ENCODE assay signal across 13 cellular contexts in genomic region chr7:30795161-30795943, GRCh38. TPM values are rescaled to one million over a fixed set of nuclear protein-coding genes. Genes with fewer than 3 reads are reported as not detected.
DNase-seq lines count a peak whose midpoint lies in the region; ATAC-seq and TF ChIP-seq lines count a peak whose summit lies in the region.
"Had no signal": no experiment of that assay in that cellular context is flagged by ENCODE, and none has a peak within 500 bp of the region (broad histone marks: within the 10 kb centered on the region; RNA-seq: fewer than 3 reads in every experiment).

No MANE protein-coding gene starts in this region.

- TF ChIP-seq CTCF in GM12864 (IDR thresholded peaks at IDR 0.05; ENCODE audit: low read depth, low read length, missing control alignments) = peak; percentile 12
- no peak for TF ChIP-seq CTCF in esophagus muscularis mucosa (IDR thresholded peaks at IDR 0.05)

- no peak overlapping the region for H3K9ac ChIP-seq in skeletal muscle tissue (ENCODE audit: low read depth in 1 of 3, low read length in 3 of 3)

- peak overlapping the region; percentile 74 to 82 (median 80) for H3K27ac ChIP-seq in esophagus muscularis mucosa (replicated peaks in 1 of 4)
- peak overlapping the region; percentile 25 for H3K27ac ChIP-seq in skeletal muscle tissue (ENCODE audit: low read depth, low read length)

- intact Hi-C loops in esophagus muscularis mucosa (cut with DNase I) (no loop called here), posterior cingulate gyrus (cut with DNase I) (no loop called here)

- no peak for TF ChIP-seq EP300 in esophagus muscularis mucosa (IDR thresholded peaks at IDR 0.05)

- ATAC-seq in HG02588 (IDR thresholded peaks at IDR 0.05; ENCODE audit: unreplicated experiment) (peak; percentile 21), GM21381 (IDR thresholded peaks at IDR 0.05; ENCODE audit: unreplicated experiment) (no peak)

- no peaks in the 10 kb centered on the region for H3K27me3 ChIP-seq in esophagus muscularis mucosa
- no peaks in the 10 kb centered on the region for H3K27me3 ChIP-seq in skeletal muscle tissue (ENCODE audit: control insufficient read depth in 3 of 3, insufficient read depth in 3 of 3, low read length in 3 of 3)

- H3K36me3 ChIP-seq in esophagus muscularis mucosa = peaks cover 12 to 40% (median 24%) of the 10 kb centered on the region in 4 donors
- peaks cover 2 to 8% (median 6%) of the 10 kb centered on the region in 3 donors for H3K36me3 ChIP-seq in skeletal muscle tissue (ENCODE audit: control insufficient read depth in 3 of 3, insufficient read depth in 3 of 3, low read length in 3 of 3)

- no peak for TF ChIP-seq POLR2A in esophagus muscularis mucosa (IDR thresholded peaks at IDR 0.05; ENCODE audit: low read depth)

- H3K4me1 ChIP-seq in esophagus muscularis mucosa (peaks cover 27 to 78% (median 56%) of the 10 kb centered on the region in 4 donors), skeletal muscle tissue (ENCODE audit: control insufficient read depth in 3 of 3, insufficient read depth in 3 of 3, low read length in 3 of 3) (peaks cover 20 to 34% (median 25%) of the 10 kb centered on the region in 3 donors)

- H3K9me3 ChIP-seq in esophagus muscularis mucosa (no peaks in the 10 kb centered on the region), skeletal muscle tissue (ENCODE audit: control insufficient read depth in 3 of 3, low read length in 3 of 3) (no peaks in the 10 kb centered on the region)

- WGBS in esophagus muscularis mucosa = 68% methylated on average over 2 of the region's 2 CpGs

- no peak overlapping the region for H3K4me3 ChIP-seq in GM12864 (ENCODE audit: low read depth, low read length)
- H3K4me3 ChIP-seq in esophagus muscularis mucosa = no peak overlapping the region
- H3K4me3 ChIP-seq in skeletal muscle tissue (ENCODE audit: low read length in 3 of 3) = no peak overlapping the region

- DNase-seq in GM12864 (ENCODE audit: low read depth) (no peak), esophagus muscularis mucosa (ENCODE audit: extremely low spot score) (peak; percentile 89), NCI-H2029 treated with DMSO at 0.1 percent for 48 hours (lab: John Stamatoyannopoulos, UW) (no peak), SHP77 treated with DMSO at 0.1 percent for 48 hours (lab: John Stamatoyannopoulos, UW) (no peak), posterior cingulate gyrus (no peak)
- DNase-seq: activated CD4-positive, alpha-beta T cell treated with anti-CD3 and anti-CD28 coated beads, Interleukin-2, amount 50 U/mL, for 1 hour; DMS79; effector memory CD4-positive, alpha-beta T cell; NCI-H2171 treated with DMSO at 0.1 percent for 48 hours; stimulated activated CD4-positive, alpha-beta T cell treated with anti-CD3 and anti-CD28 coated beads, Interleukin-4, amount 100 ng/mL, for 24 hours had no signal

RNA-seq across cellular contexts. Expression of gene MINDY4, which starts 24.1 kb away (rescaled TPM):
- total RNA-seq in esophagus muscularis mucosa = 10 to 100 TPM in 3 of 4 donors, 1 to 10 TPM in 1; 8.4 to 31.1 (median 20.2) TPM
- 7.8 TPM for total RNA-seq in skeletal muscle tissue

RNA-seq across cellular contexts. Expression of gene INMT, which starts 43.4 kb away (rescaled TPM):
- total RNA-seq in esophagus muscularis mucosa (100 to 1,000 TPM; 113 to 192 (median 174) TPM), skeletal muscle tissue (35.5 TPM)
